8 cellular contexts compared by ENCODE assay signal in genomic region chr10:22927661-22928403, GRCh38. TPM values are rescaled to one million over a fixed set of nuclear protein-coding genes. Genes with fewer than 3 reads are reported as not detected.
DNase-seq lines count a peak whose midpoint lies in the region; ATAC-seq and TF ChIP-seq lines count a peak whose summit lies in the region.

TSS of gene ARMC3 (plus strand) at chr10:22928053. CDS start at chr10:22931997, 3,944 bp downstream.

- H3K4me1 ChIP-seq in cardiac muscle cell (ENCODE audit: low read depth) (no peaks in the 10 kb centered on the region), ovary (ENCODE audit: insufficient read depth) (no peaks in the 10 kb centered on the region), testis (no peaks in the 10 kb centered on the region)

- 9 to 14% (median 13%) methylated on average over 41 of the region's 41 CpGs for WGBS in ovary, 3 donors
- 11 to 21% methylated on average over 10 to 33 of the region's 41 CpGs for WGBS in testis, 2 donors

- H3K27me3 ChIP-seq in cardiac muscle cell (no peaks in the 10 kb centered on the region), ovary (no peaks in the 10 kb centered on the region), testis (no peaks in the 10 kb centered on the region)

- H3K9me3 ChIP-seq in cardiac muscle cell (ENCODE audit: low read depth) (no peaks in the 10 kb centered on the region), ovary (no peaks in the 10 kb centered on the region), testis (no peaks in the 10 kb centered on the region)

- H3K4me3 ChIP-seq in cardiac muscle cell (peak within 1 kb of the TSS; percentile 39), ovary (no peak within 1 kb of the TSS), testis (peak within 1 kb of the TSS; percentile 49 to 59)

- H3K27ac ChIP-seq in cardiac muscle cell = no peak within 1 kb of the TSS
- H3K27ac ChIP-seq in ovary = no peak within 1 kb of the TSS
- no peak within 1 kb of the TSS for H3K27ac ChIP-seq in testis

- intact Hi-C loops in ovary (cut with DNase I) = no loop called here
- intact Hi-C loops in testis (cut with DNase I; ENCODE audit: low total_unique reads) = no loop called here

- H3K36me3 ChIP-seq in cardiac muscle cell (no peaks in the 10 kb centered on the region), ovary (no peaks in the 10 kb centered on the region), testis (ENCODE audit: low read depth, missing control alignments) (no peaks in the 10 kb centered on the region)

- TF ChIP-seq POLR2A in GM18505 (IDR thresholded peaks at IDR 0.05; ENCODE audit: borderline replicate concordance, extremely low read depth, insufficient read depth, insufficient read length) = no peak
- no peak for TF ChIP-seq POLR2A in ovary (IDR thresholded peaks at IDR 0.05)
- TF ChIP-seq POLR2A in testis (IDR thresholded peaks at IDR 0.05) = no peak

- TF ChIP-seq CTCF in cardiac muscle cell (IDR thresholded peaks at IDR 0.05; ENCODE audit: low read depth, low read length) = no peak
- no peak for TF ChIP-seq CTCF in ovary (IDR thresholded peaks at IDR 0.05)
- TF ChIP-seq CTCF in testis (IDR thresholded peaks at IDR 0.05) = no peak

- peak; percentile 93 for ATAC-seq in GM18505 (IDR thresholded peaks at IDR 0.05; ENCODE audit: unreplicated experiment)
- ATAC-seq in HG02885 (IDR thresholded peaks at IDR 0.05; ENCODE audit: poor library complexity, unreplicated experiment) = peak; percentile 96

- DNase-seq in NOMO-1 (lab: John Stamatoyannopoulos, UW; ENCODE audit: unreplicated experiment in 2 of 2) (peak; percentile 26 to 61), cardiac muscle cell (ENCODE audit: low read depth in 1 of 2, low spot score in 1 of 2) (peak; percentile 74 to 83), ovary (peak in 3 of 5 donors; percentile 11 to 44 (median 18)), testis (peak; percentile 76), SKM-1 treated with dmso at 0.1 percent for 144 hours (lab: John Stamatoyannopoulos, UW; ENCODE audit: unreplicated experiment) (no peak)
- peak in 3 of 4 experiments; percentile 17 to 57 (median 25) for DNase-seq in activated naive CD4-positive, alpha-beta T cell (lab: John Stamatoyannopoulos, UW)

- TF ChIP-seq EP300 in ovary (IDR thresholded peaks at IDR 0.05) = no peak

RNA-seq across cellular contexts. Expression of gene ARMC3, which starts in this region (rescaled TPM):
- 0.07 TPM in 1 of 2 replicates, not detected in the other for total RNA-seq in cardiac muscle cell
- not detected in 2 replicates for polyA plus RNA-seq in cardiac muscle cell
- 10 to 100 TPM in 1 of 7 donors, 1 to 10 TPM in 4, not detected in 2; 1.6 to 39.8 (median 3.0) TPM for total RNA-seq in ovary
- polyA plus RNA-seq in ovary = not detected
- 10 to 100 TPM; 20.3 to 39.2 TPM for total RNA-seq in testis
- 63.9 TPM for polyA plus RNA-seq in testis (ENCODE audit: insufficient read depth, low read depth, low replicate concordance)

Comparison
In these comparisons a context has a peak if more than half of its experiments do, and no peak if none do; other contexts are left out.
1. RNA of gene ARMC3 (polyA plus RNA-seq): 63.9 TPM in testis (single experiment); not detected in ovary and not detected in cardiac muscle cell; every median in the first group is over 10 times any median in the second.
2. Peak in DNase-seq and H3K4me3 ChIP-seq in cardiac muscle cell; RNA of the gene not detected or under 1 TPM.